In the genomic region with DNA sequence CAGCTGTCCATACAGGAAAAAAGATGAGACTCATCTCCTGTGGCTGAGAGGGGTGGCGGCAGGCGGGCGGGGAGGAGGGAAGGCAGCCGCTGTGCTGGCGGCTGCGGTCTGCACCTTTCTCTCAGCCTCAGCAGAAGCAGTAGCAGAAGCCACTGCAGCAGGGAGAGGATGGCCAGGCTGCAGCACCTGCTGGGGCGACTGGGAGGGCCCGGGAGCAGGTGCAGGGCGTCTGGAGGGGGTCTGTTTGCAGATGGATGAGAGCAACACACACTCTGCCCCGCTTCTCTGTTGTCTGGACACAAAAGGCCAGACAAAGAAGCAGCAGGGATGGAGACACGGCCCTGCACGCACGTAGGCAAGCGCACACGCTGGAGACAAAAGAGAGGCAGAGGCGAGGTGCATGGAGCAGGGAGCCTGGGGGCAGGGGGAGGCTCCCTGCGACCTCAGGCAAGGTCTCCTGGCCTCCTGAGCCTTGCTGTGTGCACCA, we compare ENCODE assay signal across 9 cellular contexts. TPM values are rescaled to one million over a fixed set of nuclear protein-coding genes. Genes with fewer than 3 reads are reported as not detected.
DNase-seq lines count a peak whose midpoint lies in the region; ATAC-seq, FAIRE-seq and TF ChIP-seq lines count a peak whose summit lies in the region.
"Had no signal": no experiment of that assay in that cellular context is flagged by ENCODE, and none has a peak within 500 bp of the region (broad histone marks: within the 10 kb centered on the region; RNA-seq: fewer than 3 reads in every experiment).

No MANE protein-coding gene starts in this region.

- no peak for FAIRE-seq in H54 (lab: Jason Lieb, UNC)

- DNase-seq in COLO668 (lab: John Stamatoyannopoulos, UW; ENCODE audit: unreplicated experiment) (peak; percentile 95), NCI-H187 treated with DMSO at 0.1 percent for 48 hours (lab: John Stamatoyannopoulos, UW) (peak; percentile 58), H54 (ENCODE audit: insufficient read length, low spot score) (no peak)
- peak; percentile 60 for DNase-seq in activated CD4-positive, alpha-beta T cell treated with anti-CD3 and anti-CD28 coated beads, Interleukin-2, amount 10 ng/mL, durations not matched to agents 7 days and 5 days

- no peak for ATAC-seq in GM19452 (IDR thresholded peaks at IDR 0.05; ENCODE audit: unreplicated experiment)
- no peak for ATAC-seq in HG03565 (IDR thresholded peaks at IDR 0.05; ENCODE audit: unreplicated experiment)
- no peak for ATAC-seq in GM21737 (IDR thresholded peaks at IDR 0.05; ENCODE audit: unreplicated experiment)

- H3K27me3 ChIP-seq in iPS-15b (ENCODE audit: control insufficient read depth, insufficient read depth, low read length): no peaks in the 10 kb centered on the region

- H3K9me3 ChIP-seq in iPS-15b (ENCODE audit: control insufficient read depth, insufficient read depth, low read length): no peaks in the 10 kb centered on the region

- TF ChIP-seq POLR2A in H54 (IDR thresholded peaks at IDR 0.05; ENCODE audit: low read depth, low read length): no peak

- no peaks in the 10 kb centered on the region for H3K9me3 Mint-ChIP-seq in activated CD4-positive, alpha-beta T cell treated with anti-CD3 and anti-CD28 coated beads, Interleukin-2, amount 10 ng/mL, durations not matched to agents 7 days and 5 days

- CTCF ChIA-PET in activated CD4-positive, alpha-beta T cell treated with anti-CD3 and anti-CD28 coated beads, Interleukin-2, amount 10 ng/mL, durations not matched to agents 7 days and 5 days (lab: Charles Lee): no interaction called here

- H3K4me3 Mint-ChIP-seq in activated CD4-positive, alpha-beta T cell treated with anti-CD3 and anti-CD28 coated beads, Interleukin-2, amount 10 ng/mL, durations not matched to agents 7 days and 5 days: peak overlapping the region; percentile 53

- peak overlapping the region; percentile 63 for H3K27ac Mint-ChIP-seq in activated CD4-positive, alpha-beta T cell treated with anti-CD3 and anti-CD28 coated beads, Interleukin-2, amount 10 ng/mL, durations not matched to agents 7 days and 5 days

- H3K36me3 ChIP-seq in iPS-15b (ENCODE audit: control insufficient read depth, insufficient read depth, low read length): no peaks in the 10 kb centered on the region

- H3K9ac ChIP-seq in iPS-15b (ENCODE audit: low read depth, low read length): peak overlapping the region; percentile 42

- peaks cover 9% of the 10 kb centered on the region for H3K27me3 Mint-ChIP-seq in activated CD4-positive, alpha-beta T cell treated with anti-CD3 and anti-CD28 coated beads, Interleukin-2, amount 10 ng/mL, durations not matched to agents 7 days and 5 days

- no peaks in the 10 kb centered on the region for H3K36me3 Mint-ChIP-seq in activated CD4-positive, alpha-beta T cell treated with anti-CD3 and anti-CD28 coated beads, Interleukin-2, amount 10 ng/mL, durations not matched to agents 7 days and 5 days (ENCODE audit: low read depth)

- POLR2A ChIA-PET in activated CD4-positive, alpha-beta T cell treated with anti-CD3 and anti-CD28 coated beads, Interleukin-2, amount 10 ng/mL, durations not matched to agents 7 days and 5 days (lab: Charles Lee): no interaction called here

- H3K4me1 Mint-ChIP-seq in activated CD4-positive, alpha-beta T cell treated with anti-CD3 and anti-CD28 coated beads, Interleukin-2, amount 10 ng/mL, durations not matched to agents 7 days and 5 days: peaks cover 76% of the 10 kb centered on the region

- peaks cover 48% of the 10 kb centered on the region for H3K4me1 ChIP-seq in iPS-15b (ENCODE audit: control insufficient read depth, insufficient read depth, low read length)

- peak overlapping the region; percentile 31 for H3K4me3 ChIP-seq in iPS-15b (ENCODE audit: low read depth, low read length)

RNA-seq across cellular contexts. Expression of a gene that starts 9.3 kb away (rescaled TPM):
- total RNA-seq in activated CD4-positive, alpha-beta T cell treated with anti-CD3 and anti-CD28 coated beads, Interleukin-2, amount 10 ng/mL, durations not matched to agents 7 days and 5 days: 10 to 100 TPM; 37.8 to 44.4 TPM

RNA-seq across cellular contexts. Expression of a gene that starts 26.3 kb away (rescaled TPM):
- not detected for total RNA-seq in activated CD4-positive, alpha-beta T cell treated with anti-CD3 and anti-CD28 coated beads, Interleukin-2, amount 10 ng/mL, durations not matched to agents 7 days and 5 days
- total RNA-seq: Daoy had no signal

RNA-seq across cellular contexts. Expression of a gene that starts 30.2 kb away (rescaled TPM):
- total RNA-seq in activated CD4-positive, alpha-beta T cell treated with anti-CD3 and anti-CD28 coated beads, Interleukin-2, amount 10 ng/mL, durations not matched to agents 7 days and 5 days: not detected
- total RNA-seq: Daoy had no signal

RNA-seq across cellular contexts. Expression of a gene that starts 58.1 kb away (rescaled TPM):
- 10 to 100 TPM; 25.9 to 26.3 TPM for total RNA-seq in activated CD4-positive, alpha-beta T cell treated with anti-CD3 and anti-CD28 coated beads, Interleukin-2, amount 10 ng/mL, durations not matched to agents 7 days and 5 days
